In the genomic region with DNA sequence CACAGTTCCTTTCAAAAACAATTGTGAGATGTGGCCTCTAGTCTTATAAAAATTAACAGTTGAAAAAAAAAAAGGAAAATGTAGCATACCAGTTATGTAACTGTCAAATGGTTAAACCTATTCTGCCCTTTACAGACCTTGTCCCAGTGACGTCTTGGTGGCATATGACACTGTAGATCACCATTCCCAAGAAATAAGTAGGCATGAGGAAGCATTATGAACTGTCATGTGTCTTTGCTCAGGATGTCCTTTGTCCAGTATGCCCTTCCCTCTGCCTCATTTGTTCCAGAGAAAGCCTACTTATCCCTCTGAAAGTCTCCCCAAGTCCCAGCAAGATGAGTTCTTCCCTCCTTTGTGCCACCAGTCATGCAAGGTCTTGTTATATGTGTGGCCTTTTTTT, we compare ENCODE assay signal across 22 cellular contexts.
DNase-seq lines count a peak whose midpoint lies in the region; ATAC-seq, FAIRE-seq and TF ChIP-seq lines count a peak whose summit lies in the region.
"Had no signal": no experiment of that assay in that cellular context is flagged by ENCODE, and none has a peak within 500 bp of the region (broad histone marks: within the 10 kb centered on the region; RNA-seq: fewer than 3 reads in every experiment).

No MANE protein-coding gene starts in this region.

- DNase-seq in progenitor cell of endocrine pancreas (ENCODE audit: low spot score, unreplicated experiment) (no peak), frontal cortex (ENCODE audit: low spot score in 2 of 2) (no peak)
- DNase-seq: C1 segment of cervical spinal cord, COR-L47, DMS79 treated with DMSO at 0.1 percent for 48 hours, GF-D8, HCEC 1CT, KBM-7, MG63, NCI-H2029 treated with DMSO at 0.1 percent for 48 hours, NCI-H526 treated with DMSO at 0.1 percent for 48 hours had no signal

- H3K4me1 Mint-ChIP-seq in brain (peaks cover 66% of the 10 kb centered on the region), progenitor cell of endocrine pancreas (ENCODE audit: low read depth) (no peaks in the 10 kb centered on the region)

- no peak for FAIRE-seq in frontal cortex (lab: Jason Lieb, UNC)
- FAIRE-seq: GM12892, GM19239, H1, RCC 7860 had no signal

- H3K36me3 Mint-ChIP-seq in brain (peaks cover 22% of the 10 kb centered on the region), progenitor cell of endocrine pancreas (ENCODE audit: insufficient read depth) (no peaks in the 10 kb centered on the region)

- H3K9me3 Mint-ChIP-seq in brain (peaks cover 0 to 3% (median 0%) of the 10 kb centered on the region in 5 experiments), progenitor cell of endocrine pancreas (ENCODE audit: low read depth) (no peaks in the 10 kb centered on the region)
- H3K9me3 Mint-ChIP-seq: CD4-positive, alpha-beta memory T cell had no signal

- peak overlapping the region in 4 of 5 experiments; percentile 3 to 25 (median 15) for H3K27ac Mint-ChIP-seq in brain
- H3K27ac Mint-ChIP-seq in progenitor cell of endocrine pancreas, result peak overlapping the region; percentile 18
- H3K27ac Mint-ChIP-seq: CD4-positive, alpha-beta memory T cell had no signal

- peak; percentile 18 for ATAC-seq in GM18498 (IDR thresholded peaks at IDR 0.05; ENCODE audit: unreplicated experiment)
- peak; percentile 6 for ATAC-seq in HG02870 (IDR thresholded peaks at IDR 0.05; ENCODE audit: unreplicated experiment)
- no peak for ATAC-seq in HG03280 (IDR thresholded peaks at IDR 0.05; ENCODE audit: unreplicated experiment)
- no peak for ATAC-seq in HG03196 (IDR thresholded peaks at IDR 0.05; ENCODE audit: unreplicated experiment)
- ATAC-seq: SK-N-SH treated with all-trans-retinoic acid at 6 μM for 48 hours had no signal

- H3K4me3 Mint-ChIP-seq in brain (peak overlapping the region in 1 of 5 experiments; percentile 14), progenitor cell of endocrine pancreas (ENCODE audit: low read depth) (no peak overlapping the region)
- H3K4me3 Mint-ChIP-seq: CD4-positive, alpha-beta memory T cell had no signal

- no peak for TF ChIP-seq CTCF in brain (conservative IDR thresholded peaks at IDR 0.05)
- no peak for TF ChIP-seq CTCF in progenitor cell of endocrine pancreas (IDR thresholded peaks at IDR 0.05; ENCODE audit: unreplicated experiment)

- H3K27me3 Mint-ChIP-seq in brain (no peaks in the 10 kb centered on the region), progenitor cell of endocrine pancreas (peaks cover 4% of the 10 kb centered on the region)
- H3K27me3 Mint-ChIP-seq: CD4-positive, alpha-beta memory T cell had no signal

Comparison
In these comparisons a context has a peak if more than half of its experiments do, and no peak if none do; other contexts are left out.
1. ATAC-seq: peak in GM18498 (single experiment) and HG02870 (single experiment); none in HG03280 (single experiment) and HG03196 (single experiment).